Comparison of ENCODE assay signal across 13 cellular contexts in genomic region chr2:56168163-56168562, GRCh38. TPM values are rescaled to one million over a fixed set of nuclear protein-coding genes. Genes with fewer than 3 reads are reported as not detected.
DNase-seq lines count a peak whose midpoint lies in the region; TF ChIP-seq lines count a peak whose summit lies in the region.
"Had no signal": no experiment of that assay in that cellular context is flagged by ENCODE, and none has a peak within 500 bp of the region (broad histone marks: within the 10 kb centered on the region; RNA-seq: fewer than 3 reads in every experiment).

No MANE protein-coding gene starts in this region.

- no peak for TF ChIP-seq POLR2A in suprapubic skin (IDR thresholded peaks at IDR 0.05)

- no peaks in the 10 kb centered on the region for H3K36me3 ChIP-seq in suprapubic skin

- peak overlapping the region; percentile 23 for H3K27ac Mint-ChIP-seq in mesothelial cell of epicardium
- no peak overlapping the region for H3K27ac Mint-ChIP-seq in activated naive CD4-positive, alpha-beta T cell treated with anti-CD3 and anti-CD28 coated beads for 36 hours
- no peak overlapping the region for H3K27ac Mint-ChIP-seq in activated T-cell treated with anti-CD3 and anti-CD28 coated beads, Interleukin-2, amount 50 U/mL, for 24 hours
- H3K27ac Mint-ChIP-seq: natural killer cell treated with Interleukin-12 subunit alpha and Interleukin-12 subunit beta and Interleukin-15 and Interleukin-18, amount 100 ng/mL, for 72 hours had no signal

- TF ChIP-seq EP300 in suprapubic skin (IDR thresholded peaks at IDR 0.05) = no peak

- intact Hi-C loops in activated naive CD4-positive, alpha-beta T cell treated with anti-CD3 and anti-CD28 coated beads for 36 hours (cut with micrococcal nuclease) = no loop called here

- H3K4me3 ChIP-seq in astrocyte of the spinal cord (ENCODE audit: low read depth, low read length) (no peak overlapping the region), suprapubic skin (no peak overlapping the region)

- H3K4me3 Mint-ChIP-seq in mesothelial cell of epicardium = no peak overlapping the region
- no peak overlapping the region for H3K4me3 Mint-ChIP-seq in activated naive CD4-positive, alpha-beta T cell treated with anti-CD3 and anti-CD28 coated beads for 36 hours
- H3K4me3 Mint-ChIP-seq in activated T-cell treated with anti-CD3 and anti-CD28 coated beads, Interleukin-2, amount 50 U/mL, for 24 hours = no peak overlapping the region
- H3K4me3 Mint-ChIP-seq: natural killer cell treated with Interleukin-12 subunit alpha and Interleukin-12 subunit beta and Interleukin-15 and Interleukin-18, amount 100 ng/mL, for 72 hours had no signal

- H3K4me1 ChIP-seq in suprapubic skin = no peaks in the 10 kb centered on the region

- no peaks in the 10 kb centered on the region for H3K9me3 ChIP-seq in suprapubic skin

- TF ChIP-seq CTCF in astrocyte of the spinal cord (IDR thresholded peaks at IDR 0.05; ENCODE audit: low read depth, low read length) = no peak
- TF ChIP-seq CTCF in mesothelial cell of epicardium (IDR thresholded peaks at IDR 0.05; ENCODE audit: unreplicated experiment) = no peak
- no peak for TF ChIP-seq CTCF in suprapubic skin (IDR thresholded peaks at IDR 0.05)

- H3K9me3 Mint-ChIP-seq in mesothelial cell of epicardium = peaks cover 4% of the 10 kb centered on the region
- no peaks in the 10 kb centered on the region for H3K9me3 Mint-ChIP-seq in activated naive CD4-positive, alpha-beta T cell treated with anti-CD3 and anti-CD28 coated beads for 36 hours
- no peaks in the 10 kb centered on the region for H3K9me3 Mint-ChIP-seq in activated T-cell treated with anti-CD3 and anti-CD28 coated beads, Interleukin-2, amount 50 U/mL, for 24 hours

- no peak overlapping the region for H3K27ac ChIP-seq in suprapubic skin

- H3K27me3 ChIP-seq in suprapubic skin = no peaks in the 10 kb centered on the region

- CTCF ChIA-PET in activated naive CD4-positive, alpha-beta T cell treated with anti-CD3 and anti-CD28 coated beads for 36 hours (lab: Charles Lee) = interaction anchor here (1.2 kb wide), 1 partner anchor 15 kb away, joined by 3 read pairs; the partner anchor contains the start of gene CCDC85A

- in situ Hi-C loops in astrocyte of the spinal cord (cut with HindIII; ENCODE audit: low sequenced_read_pairs) = no loop called here

- peaks cover 3% of the 10 kb centered on the region for H3K36me3 Mint-ChIP-seq in mesothelial cell of epicardium
- no peaks in the 10 kb centered on the region for H3K36me3 Mint-ChIP-seq in activated naive CD4-positive, alpha-beta T cell treated with anti-CD3 and anti-CD28 coated beads for 36 hours (ENCODE audit: low read depth)
- H3K36me3 Mint-ChIP-seq in activated T-cell treated with anti-CD3 and anti-CD28 coated beads, Interleukin-2, amount 50 U/mL, for 24 hours (ENCODE audit: low read depth) = no peaks in the 10 kb centered on the region
- H3K36me3 Mint-ChIP-seq: natural killer cell treated with Interleukin-12 subunit alpha and Interleukin-12 subunit beta and Interleukin-15 and Interleukin-18, amount 100 ng/mL, for 72 hours had no signal

- H3K27me3 Mint-ChIP-seq in mesothelial cell of epicardium (ENCODE audit: low read depth) = peaks cover 1% of the 10 kb centered on the region
- H3K27me3 Mint-ChIP-seq in activated naive CD4-positive, alpha-beta T cell treated with anti-CD3 and anti-CD28 coated beads for 36 hours (ENCODE audit: low read depth) = no peaks in the 10 kb centered on the region
- no peaks in the 10 kb centered on the region for H3K27me3 Mint-ChIP-seq in activated T-cell treated with anti-CD3 and anti-CD28 coated beads, Interleukin-2, amount 50 U/mL, for 24 hours
- H3K27me3 Mint-ChIP-seq: natural killer cell treated with Interleukin-12 subunit alpha and Interleukin-12 subunit beta and Interleukin-15 and Interleukin-18, amount 100 ng/mL, for 72 hours had no signal

- WGBS in suprapubic skin = 63% methylated on average over 3 of the region's 3 CpGs

- DNase-seq in DMS153 treated with DMSO at 0.1 percent for 48 hours (lab: John Stamatoyannopoulos, UW; ENCODE audit: unreplicated experiment) (peak; percentile 84), NCI-H187 (lab: John Stamatoyannopoulos, UW) (peak; percentile 29 to 44), astrocyte of the spinal cord (ENCODE audit: low read depth, low spot score) (peak; percentile 28), mesothelial cell of epicardium (ENCODE audit: low spot score in 2 of 2, unreplicated experiment in 2 of 2) (no peak), AG08396 (ENCODE audit: low spot score) (no peak), suprapubic skin (ENCODE audit: low spot score in 2 of 2) (no peak)
- no peak for DNase-seq in activated naive CD4-positive, alpha-beta T cell treated with anti-CD3 and anti-CD28 coated beads for 36 hours
- DNase-seq in activated T-cell treated with anti-CD3 and anti-CD28 coated beads, Interleukin-2, amount 50 U/mL, for 24 hours = no peak
- DNase-seq: anterior cingulate cortex; NCI-H146; RPMI8226; stimulated activated CD8-positive, alpha-beta memory T cell treated with anti-CD3 and anti-CD28 coated beads, Interleukin-4, amount 100 ng/mL, for 48 hours had no signal

- peaks cover 10% of the 10 kb centered on the region for H3K4me1 Mint-ChIP-seq in mesothelial cell of epicardium
- H3K4me1 Mint-ChIP-seq in activated naive CD4-positive, alpha-beta T cell treated with anti-CD3 and anti-CD28 coated beads for 36 hours (ENCODE audit: low read depth) = no peaks in the 10 kb centered on the region
- no peaks in the 10 kb centered on the region for H3K4me1 Mint-ChIP-seq in activated T-cell treated with anti-CD3 and anti-CD28 coated beads, Interleukin-2, amount 50 U/mL, for 24 hours (ENCODE audit: low read depth)

RNA-seq across cellular contexts. Expression of gene CCDC85A, which starts 15.6 kb away (rescaled TPM):
- 1.8 to 2.2 TPM (median 1.9 TPM) in 3 replicates for total RNA-seq in mesothelial cell of epicardium
- total RNA-seq in activated naive CD4-positive, alpha-beta T cell treated with anti-CD3 and anti-CD28 coated beads for 36 hours = not detected
- 1 to 10 TPM; 1.9 to 3.2 (median 2.5) TPM for total RNA-seq in suprapubic skin
- total RNA-seq: natural killer cell treated with Interleukin-12 subunit alpha and Interleukin-12 subunit beta and Interleukin-15 and Interleukin-18, amount 100 ng/mL, for 72 hours had no signal

Comparison
In these comparisons a context has a peak if more than half of its experiments do, and no peak if none do; other contexts are left out.
1. DNase-seq: peak in DMS153 treated with DMSO at 0.1 percent for 48 hours (single experiment), NCI-H187 (2 of 2) and astrocyte of the spinal cord (single experiment); none in mesothelial cell of epicardium (0 of 2), activated naive CD4-positive, alpha-beta T cell treated with anti-CD3 and anti-CD28 coated beads for 36 hours (single experiment), AG08396 (single experiment), suprapubic skin (0 of 2) and activated T-cell treated with anti-CD3 and anti-CD28 coated beads, Interleukin-2, amount 50 U/mL, for 24 hours (single experiment).